16 cellular contexts compared by ENCODE assay signal in genomic region chr16:2242598-2242997, GRCh38. TPM values are rescaled to one million over a fixed set of nuclear protein-coding genes. Genes with fewer than 3 reads are reported as not detected.
DNase-seq lines count a peak whose midpoint lies in the region; ATAC-seq, FAIRE-seq and TF ChIP-seq lines count a peak whose summit lies in the region.
"Had no signal": no experiment of that assay in that cellular context is flagged by ENCODE, and none has a peak within 500 bp of the region (broad histone marks: within the 10 kb centered on the region; RNA-seq: fewer than 3 reads in every experiment).

No MANE protein-coding gene starts in this region.

- no peaks in the 10 kb centered on the region for H3K9me1 ChIP-seq in K562 (ENCODE audit: control insufficient read depth, insufficient read depth, low read length)

- H3K4me3 Mint-ChIP-seq in activated T-cell treated with anti-CD3 and anti-CD28 coated beads, Interleukin-2, amount 50 U/mL, for 72 hours, result no peak overlapping the region
- no peak overlapping the region for H3K4me3 Mint-ChIP-seq in IgD-negative memory B cell
- H3K4me3 Mint-ChIP-seq: B cell; CD4-positive, alpha-beta T cell had no signal

- no TSS peak for BruUV-seq in K562 (replicated peaks; lab: Mats Ljungman, UMichigan)

- 66% methylated on average over 11 of the region's 11 CpGs for WGBS in K562 (ENCODE audit: insufficient coverage, low coverage, missing lambda C conversion rate)

- peaks cover 0 to 1% of the 10 kb centered on the region in 2 donors for H3K36me3 Mint-ChIP-seq in activated T-cell treated with anti-CD3 and anti-CD28 coated beads, Interleukin-2, amount 50 U/mL, for 72 hours (ENCODE audit: insufficient read depth in 2 of 2)
- no peaks in the 10 kb centered on the region for H3K36me3 Mint-ChIP-seq in IgD-negative memory B cell

- H3K4me3 ChIP-seq in K562 (no peak overlapping the region), HAP-1 (no peak overlapping the region)

- H4K20me1 ChIP-seq in K562 (replicated peaks; ENCODE audit: control insufficient read depth, insufficient read depth, low read length), result no peaks in the 10 kb centered on the region

- no peak for ATAC-seq in activated T-cell treated with anti-CD3 and anti-CD28 coated beads, Interleukin-2, amount 50 U/mL, for 72 hours (replicated peaks in 1 of 2)
- peak; percentile 5; the same call in 1 of the 3 replicates for ATAC-seq in K562
- ATAC-seq in GM21825 (IDR thresholded peaks at IDR 0.05; ENCODE audit: unreplicated experiment), result no peak
- no peak for ATAC-seq in GM18873 (IDR thresholded peaks at IDR 0.05; ENCODE audit: low FRiP score, unreplicated experiment)

- peaks cover 0 to 51% of the 10 kb centered on the region in 2 experiments; a peak in 2 of 5 replicates for H3K4me1 ChIP-seq in K562 (replicated peaks in 1 of 2; ENCODE audit: control insufficient read depth in 2 of 2, insufficient read depth in 2 of 2, low read length in 2 of 2)
- H3K4me1 ChIP-seq in HAP-1, result no peaks in the 10 kb centered on the region

- TF ChIP-seq RAD21 in K562 (CRISPR knock-in tag; conservative IDR thresholded peaks at IDR 0.05 in 1 of 2, IDR thresholded peaks at IDR 0.05 in 1 of 2), result no peak

- H3K36me3 ChIP-seq in K562 (ENCODE audit: control insufficient read depth, insufficient read depth, low read length) (peaks cover 73% of the 10 kb centered on the region; the same call in 2 of the 3 replicates), HAP-1 (replicated peaks) (peaks cover 69% of the 10 kb centered on the region)

- H3K27me3 ChIP-seq in K562 (ENCODE audit: control insufficient read depth in 2 of 2, insufficient read depth in 2 of 2, low read length in 2 of 2) (no peaks in the 10 kb centered on the region), HAP-1 (ENCODE audit: low read depth) (no peaks in the 10 kb centered on the region)

- TF ChIP-seq EP300 in K562 (IDR thresholded peaks at IDR 0.05; ENCODE audit: low read length), result no peak

- H3K9me3 ChIP-seq in K562 (replicated peaks; ENCODE audit: control insufficient read depth, insufficient read depth, low read depth, low read length) (no peaks in the 10 kb centered on the region), HAP-1 (no peaks in the 10 kb centered on the region)

- CTCF ChIA-PET in K562 (lab: Yijun Ruan, JAX; ENCODE audit: low intra/inter-chr PET ratio), result no interaction called here

- H2AFZ ChIP-seq in K562 (ENCODE audit: low read depth, low read length), result no peak overlapping the region

- no peaks in the 10 kb centered on the region for H3K9me3 Mint-ChIP-seq in activated T-cell treated with anti-CD3 and anti-CD28 coated beads, Interleukin-2, amount 50 U/mL, for 72 hours
- H3K9me3 Mint-ChIP-seq in IgD-negative memory B cell, result no peaks in the 10 kb centered on the region
- H3K9me3 Mint-ChIP-seq: CD4-positive, alpha-beta T cell had no signal

- no peak for DNase-seq in activated T-cell treated with anti-CD3 and anti-CD28 coated beads, Interleukin-2, amount 50 U/mL, for 72 hours
- no peak for DNase-seq in activated T-cell treated with anti-CD3 and anti-CD28 coated beads, Interleukin-2, amount 50 U/mL, for 1 hour
- peak in 1 of 4 experiments; percentile 21 for DNase-seq in K562 (ENCODE audit: extremely low read depth in 1 of 4, low spot score in 3 of 4)
- no peak for DNase-seq in HAP-1 (ENCODE audit: low spot score in 2 of 2)
- DNase-seq: CD4-positive, alpha-beta T cell; HCEC 1CT; NCI-H187; NCI-H226; SHP77 had no signal

- no peaks in the 10 kb centered on the region for H3K4me1 Mint-ChIP-seq in activated T-cell treated with anti-CD3 and anti-CD28 coated beads, Interleukin-2, amount 50 U/mL, for 72 hours (ENCODE audit: low read depth)
- no peaks in the 10 kb centered on the region for H3K4me1 Mint-ChIP-seq in IgD-negative memory B cell

- intact Hi-C loops in K562 (cut with micrococcal nuclease), result no loop called here

- TF ChIP-seq CTCF in K562 (IDR thresholded peaks at IDR 0.05 in 2 of 3, conservative IDR thresholded peaks at IDR 0.05 in 1 of 3; ENCODE audit: insufficient read depth in 2 of 3, low read depth in 1 of 3, low read length in 3 of 3), result no peak

- no peaks in the 10 kb centered on the region for H3K27me3 Mint-ChIP-seq in activated T-cell treated with anti-CD3 and anti-CD28 coated beads, Interleukin-2, amount 50 U/mL, for 72 hours (ENCODE audit: low read depth)
- H3K27me3 Mint-ChIP-seq in IgD-negative memory B cell, result peaks cover 1% of the 10 kb centered on the region
- H3K27me3 Mint-ChIP-seq: B cell; CD4-positive, alpha-beta T cell had no signal

- in situ Hi-C loops in K562 (cut with MboI) (no loop called here), HAP-1 (cut with MboI; ENCODE audit: low sequenced_read_pairs) (no loop called here)

- H3K79me2 ChIP-seq in K562 (ENCODE audit: control insufficient read depth, insufficient read depth, low read length), result peaks cover 11% of the 10 kb centered on the region

- peak overlapping the region; percentile 24 for H3K27ac Mint-ChIP-seq in activated T-cell treated with anti-CD3 and anti-CD28 coated beads, Interleukin-2, amount 50 U/mL, for 72 hours
- peak overlapping the region in 2 of 3 donors; percentile 67 to 78 for H3K27ac Mint-ChIP-seq in IgD-negative memory B cell
- H3K27ac Mint-ChIP-seq: B cell; CD4-positive, alpha-beta T cell had no signal

- no peak overlapping the region for H3K4me2 ChIP-seq in K562 (ENCODE audit: insufficient read depth, low read length)

- POLR2A ChIA-PET in K562 (lab: Yijun Ruan, JAX), result interaction anchor here (0.6 to 6.6 kb wide), 3 partner anchors 9 to 18 kb away, joined by 4 to 39 read pairs (median 19); partner anchors contain the start of gene ECI1

- peak overlapping the region in 1 of 2 experiments; percentile 68; a peak in 1 of 4 replicates for H3K9ac ChIP-seq in K562 (ENCODE audit: insufficient read depth in 1 of 2, low read depth in 2 of 2, low read length in 2 of 2)

- FAIRE-seq in K562 (lab: Jason Lieb, UNC), result no peak
- FAIRE-seq: HTR-8/SVneo, RCC 7860 had no signal

- no peak overlapping the region for H3K27ac ChIP-seq in K562 (ENCODE audit: extremely low read depth, low read depth, low read length)
- H3K27ac ChIP-seq: HL-60 had no signal

- 0 out of 2 replicates have a peak, but pooled peaks have one; percentile 23 for TF ChIP-seq POLR2A in K562 (conservative IDR thresholded peaks at IDR 0.05)

RNA-seq across cellular contexts. Expression of gene DNASE1L2, which starts 6.4 kb away (rescaled TPM):
- 1 to 10 TPM; 1.1 TPM for total RNA-seq in activated T-cell treated with anti-CD3 and anti-CD28 coated beads, Interleukin-2, amount 50 U/mL, for 72 hours
- polyA plus RNA-seq in IgD-negative memory B cell, result not detected
- 8.6 and 40.6 TPM in 2 replicates for total RNA-seq in K562 (2011; cell fraction: chromatin; rRNA removed; ENCODE audit: low replicate concordance)
- total RNA-seq in K562 (2011; cell fraction: nucleolus; rRNA removed), result 34.9 and 37.8 TPM in 2 replicates
- 12.8 and 15.3 TPM in 2 replicates for total RNA-seq in K562 (2011; cell fraction: nucleoplasm; rRNA removed)
- total RNA-seq in K562 (2014; rRNA removed), result 2.2 and 2.6 TPM in 2 replicates
- total RNA-seq in K562 (2014; rRNA removed; fragmentation: Illumina TruSeq; extraction: Trizol), result 0.11 TPM in 1 of 2 replicates, not detected in the other
- total RNA-seq in K562 (2015; rRNA removed; fragmentation: Illumina TruSeq; extraction: Trizol), result 1.9 and 2.1 TPM in 2 replicates
- 2.7 and 4.1 TPM in 2 replicates for total RNA-seq in K562 (2021)
- 1.6 and 4.6 TPM in 2 replicates for polyA plus RNA-seq in K562 (2011; rRNA removed)
- 2.3 and 6.0 TPM in 2 replicates for polyA plus RNA-seq in K562 (2011; cell fraction: cytosol; rRNA removed)
- polyA plus RNA-seq in K562 (2011; cell fraction: nucleus; rRNA removed), result 47.3 and 57.1 TPM in 2 replicates
- 2.7 and 5.3 TPM in 2 replicates for polyA plus RNA-seq in K562 (2012)
- polyA plus RNA-seq in K562 (2014; fragmentation: Illumina TruSeq; extraction: Trizol), result 0.25 and 0.83 TPM in 2 replicates
- polyA plus RNA-seq in K562 (2014; fragmentation: Nextera tagmentation; extraction: Ambion mirVana), result under 1 TPM in 1 of 2 experiments, not detected in 1; 0.08 TPM
- 2.5 and 3.1 TPM in 2 replicates for polyA plus RNA-seq in K562 (2014; rRNA removed)
- 0.11 and 0.45 TPM in 2 replicates for polyA minus RNA-seq in K562 (2011; rRNA and poly(A)+ RNA removed)
- polyA minus RNA-seq in K562 (2011; cell fraction: cytosol; rRNA and poly(A)+ RNA removed), result 0.38 and 1.8 TPM in 2 replicates
- 5.1 and 6.1 TPM in 2 replicates for polyA minus RNA-seq in K562 (2011; cell fraction: nucleus; rRNA and poly(A)+ RNA removed)

RNA-seq across cellular contexts. Expression of gene ECI1, which starts 8.8 kb away (rescaled TPM):
- total RNA-seq in activated T-cell treated with anti-CD3 and anti-CD28 coated beads, Interleukin-2, amount 50 U/mL, for 72 hours, result 100 to 1,000 TPM; 101 to 102 TPM
- polyA plus RNA-seq in IgD-negative memory B cell (65.1 TPM), K562 (2011; rRNA removed) (70.5 and 106 TPM in 2 replicates), K562 (2014; fragmentation: Illumina TruSeq; extraction: Trizol) (32.0 and 72.2 TPM in 2 replicates), K562 (2014; fragmentation: Nextera tagmentation; extraction: Ambion mirVana) (1 to 10 TPM; 4.7 to 7.6 TPM), K562 (2014; rRNA removed) (189 and 199 TPM in 2 replicates)
- 82.7 and 201 TPM in 2 replicates for total RNA-seq in K562 (2011; cell fraction: chromatin; rRNA removed; ENCODE audit: low replicate concordance)
- total RNA-seq in K562 (2011; cell fraction: nucleolus; rRNA removed), result 140 and 148 TPM in 2 replicates
- 85.4 and 93.3 TPM in 2 replicates for total RNA-seq in K562 (2011; cell fraction: nucleoplasm; rRNA removed)
- total RNA-seq in K562 (2014; rRNA removed) (175 and 241 TPM in 2 replicates), K562 (2014; rRNA removed; fragmentation: Illumina TruSeq; extraction: Trizol) (21.4 and 22.6 TPM in 2 replicates), K562 (2015; rRNA removed; fragmentation: Illumina TruSeq; extraction: Trizol) (54.0 and 55.0 TPM in 2 replicates), K562 (2021) (172 and 181 TPM in 2 replicates)
- 147 and 284 TPM in 2 replicates for polyA plus RNA-seq in K562 (2011; cell fraction: cytosol; rRNA removed)
- polyA plus RNA-seq in K562 (2011; cell fraction: nucleus; rRNA removed), result 105 and 118 TPM in 2 replicates
- polyA plus RNA-seq in K562 (2012), result 136 and 268 TPM in 2 replicates
- 14.3 and 21.6 TPM in 2 replicates for polyA minus RNA-seq in K562 (2011; rRNA and poly(A)+ RNA removed)
- polyA minus RNA-seq in K562 (2011; cell fraction: cytosol; rRNA and poly(A)+ RNA removed), result 51.2 and 72.4 TPM in 2 replicates
- polyA minus RNA-seq in K562 (2011; cell fraction: nucleus; rRNA and poly(A)+ RNA removed), result 26.7 and 36.3 TPM in 2 replicates

RNA-seq across cellular contexts. Expression of gene E4F1, which starts 19.2 kb away (rescaled TPM):
- 10 to 100 TPM; 22.1 to 24.3 TPM for total RNA-seq in activated T-cell treated with anti-CD3 and anti-CD28 coated beads, Interleukin-2, amount 50 U/mL, for 72 hours
- polyA plus RNA-seq in IgD-negative memory B cell (23.2 TPM), K562 (2011; rRNA removed) (20.4 and 32.0 TPM in 2 replicates), K562 (2014; fragmentation: Illumina TruSeq; extraction: Trizol) (5.6 and 23.2 TPM in 2 replicates), K562 (2014; fragmentation: Nextera tagmentation; extraction: Ambion mirVana) (under 1 TPM; 0.48 to 0.96 TPM), K562 (2014; rRNA removed) (58.7 and 62.7 TPM in 2 replicates)
- total RNA-seq in K562 (2011; cell fraction: chromatin; rRNA removed; ENCODE audit: low replicate concordance), result 59.2 and 250 TPM in 2 replicates
- total RNA-seq in K562 (2011; cell fraction: nucleolus; rRNA removed), result 208 and 236 TPM in 2 replicates
- total RNA-seq in K562 (2011; cell fraction: nucleoplasm; rRNA removed), result 68.1 and 94.3 TPM in 2 replicates
- total RNA-seq in K562 (2014; rRNA removed) (94.9 and 97.1 TPM in 2 replicates), K562 (2014; rRNA removed; fragmentation: Illumina TruSeq; extraction: Trizol) (3.7 and 5.5 TPM in 2 replicates), K562 (2015; rRNA removed; fragmentation: Illumina TruSeq; extraction: Trizol) (33.1 and 37.3 TPM in 2 replicates), K562 (2021) (53.2 and 63.2 TPM in 2 replicates)
- polyA plus RNA-seq in K562 (2011; cell fraction: cytosol; rRNA removed), result 27.5 and 65.2 TPM in 2 replicates
- 215 and 329 TPM in 2 replicates for polyA plus RNA-seq in K562 (2011; cell fraction: nucleus; rRNA removed)
- polyA plus RNA-seq in K562 (2012), result 34.9 and 35.9 TPM in 2 replicates
- 5.5 and 8.4 TPM in 2 replicates for polyA minus RNA-seq in K562 (2011; rRNA and poly(A)+ RNA removed)
- polyA minus RNA-seq in K562 (2011; cell fraction: cytosol; rRNA and poly(A)+ RNA removed), result 30.6 and 30.9 TPM in 2 replicates
- 67.1 and 68.3 TPM in 2 replicates for polyA minus RNA-seq in K562 (2011; cell fraction: nucleus; rRNA and poly(A)+ RNA removed)

RNA-seq across cellular contexts. Expression of gene RNPS1, which starts 25.3 kb away (rescaled TPM):
- 100 to 1,000 TPM; 336 to 361 TPM for total RNA-seq in activated T-cell treated with anti-CD3 and anti-CD28 coated beads, Interleukin-2, amount 50 U/mL, for 72 hours
- 330 TPM for polyA plus RNA-seq in IgD-negative memory B cell
- 373 and 378 TPM in 2 replicates for total RNA-seq in K562 (2011; cell fraction: chromatin; rRNA removed; ENCODE audit: low replicate concordance)
- total RNA-seq in K562 (2011; cell fraction: nucleolus; rRNA removed), result 251 and 274 TPM in 2 replicates
- 357 and 477 TPM in 2 replicates for total RNA-seq in K562 (2011; cell fraction: nucleoplasm; rRNA removed)
- total RNA-seq in K562 (2014; rRNA removed), result 252 and 305 TPM in 2 replicates
- total RNA-seq in K562 (2014; rRNA removed; fragmentation: Illumina TruSeq; extraction: Trizol), result 122 and 138 TPM in 2 replicates
- total RNA-seq in K562 (2015; rRNA removed; fragmentation: Illumina TruSeq; extraction: Trizol), result 188 and 196 TPM in 2 replicates
- 338 and 343 TPM in 2 replicates for total RNA-seq in K562 (2021)
- polyA plus RNA-seq in K562 (2011; rRNA removed), result 202 and 211 TPM in 2 replicates
- 319 and 500 TPM in 2 replicates for polyA plus RNA-seq in K562 (2011; cell fraction: cytosol; rRNA removed)
- polyA plus RNA-seq in K562 (2011; cell fraction: nucleus; rRNA removed), result 227 and 282 TPM in 2 replicates
- polyA plus RNA-seq in K562 (2012), result 240 and 340 TPM in 2 replicates
- polyA plus RNA-seq in K562 (2014; fragmentation: Illumina TruSeq; extraction: Trizol), result 307 and 351 TPM in 2 replicates
- 10 to 100 TPM; 44.9 to 50.6 TPM for polyA plus RNA-seq in K562 (2014; fragmentation: Nextera tagmentation; extraction: Ambion mirVana)
- polyA plus RNA-seq in K562 (2014; rRNA removed), result 286 and 343 TPM in 2 replicates
- polyA minus RNA-seq in K562 (2011; rRNA and poly(A)+ RNA removed), result 122 and 170 TPM in 2 replicates
- polyA minus RNA-seq in K562 (2011; cell fraction: cytosol; rRNA and poly(A)+ RNA removed), result 137 and 148 TPM in 2 replicates
- polyA minus RNA-seq in K562 (2011; cell fraction: nucleus; rRNA and poly(A)+ RNA removed), result 71.2 and 87.7 TPM in 2 replicates

RNA-seq across cellular contexts. Expression of gene PGP, which starts 28.0 kb away (rescaled TPM):
- total RNA-seq in activated T-cell treated with anti-CD3 and anti-CD28 coated beads, Interleukin-2, amount 50 U/mL, for 72 hours, result 10 to 100 TPM; 12.1 to 12.6 TPM
- polyA plus RNA-seq in IgD-negative memory B cell (6.4 TPM), K562 (2011; rRNA removed) (19.6 and 27.9 TPM in 2 replicates), K562 (2014; fragmentation: Illumina TruSeq; extraction: Trizol) (14.2 and 20.7 TPM in 2 replicates), K562 (2014; fragmentation: Nextera tagmentation; extraction: Ambion mirVana) (1 to 10 TPM; 1.1 to 3.0 TPM), K562 (2014; rRNA removed) (54.0 and 55.6 TPM in 2 replicates)
- 31.1 and 74.2 TPM in 2 replicates for total RNA-seq in K562 (2011; cell fraction: chromatin; rRNA removed; ENCODE audit: low replicate concordance)
- total RNA-seq in K562 (2011; cell fraction: nucleolus; rRNA removed), result 69.6 and 75.5 TPM in 2 replicates
- total RNA-seq in K562 (2011; cell fraction: nucleoplasm; rRNA removed), result 40.6 and 42.6 TPM in 2 replicates
- total RNA-seq in K562 (2014; rRNA removed) (57.6 and 70.2 TPM in 2 replicates), K562 (2014; rRNA removed; fragmentation: Illumina TruSeq; extraction: Trizol) (8.5 and 11.4 TPM in 2 replicates), K562 (2015; rRNA removed; fragmentation: Illumina TruSeq; extraction: Trizol) (24.1 and 26.5 TPM in 2 replicates), K562 (2021) (44.9 and 49.6 TPM in 2 replicates)
- polyA plus RNA-seq in K562 (2011; cell fraction: cytosol; rRNA removed), result 27.6 and 84.2 TPM in 2 replicates
- 92.6 and 123 TPM in 2 replicates for polyA plus RNA-seq in K562 (2011; cell fraction: nucleus; rRNA removed)
- 33.7 and 34.1 TPM in 2 replicates for polyA plus RNA-seq in K562 (2012)
- 7.3 and 7.4 TPM in 2 replicates for polyA minus RNA-seq in K562 (2011; rRNA and poly(A)+ RNA removed)
- 13.6 and 18.7 TPM in 2 replicates for polyA minus RNA-seq in K562 (2011; cell fraction: cytosol; rRNA and poly(A)+ RNA removed)
- polyA minus RNA-seq in K562 (2011; cell fraction: nucleus; rRNA and poly(A)+ RNA removed), result 29.8 and 32.1 TPM in 2 replicates
